In the genomic region with DNA sequence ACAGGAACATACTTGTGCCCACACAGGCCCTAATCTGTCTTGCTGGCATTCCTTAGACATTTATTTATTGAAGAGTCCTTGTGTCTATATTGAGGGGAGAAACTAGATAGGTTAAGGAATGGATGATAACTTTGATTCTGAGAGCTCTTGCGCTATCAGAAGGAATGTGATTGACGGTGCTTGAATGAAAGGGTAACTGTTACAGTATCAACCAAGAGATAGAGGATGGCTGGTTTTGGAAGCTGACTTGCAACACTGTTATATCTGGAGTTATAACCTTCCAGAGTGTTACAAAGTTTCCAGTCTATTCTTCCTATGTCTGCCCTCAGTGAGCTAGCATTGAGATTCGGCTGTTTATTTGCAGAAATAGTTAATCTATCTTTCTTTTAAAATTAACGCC, we compare ENCODE assay signal across 26 cellular contexts. TPM values are rescaled to one million over a fixed set of nuclear protein-coding genes. Genes with fewer than 3 reads are reported as not detected.
DNase-seq lines count a peak whose midpoint lies in the region; ATAC-seq lines count a peak whose summit lies in the region.
"Had no signal": no experiment of that assay in that cellular context is flagged by ENCODE, and none has a peak within 500 bp of the region (broad histone marks: within the 10 kb centered on the region; RNA-seq: fewer than 3 reads in every experiment).

No MANE protein-coding gene starts in this region.

- no peak overlapping the region for H3K4me3 ChIP-seq in BLaER1
- no peak overlapping the region for H3K4me3 ChIP-seq in BLaER1 treated with 17β-estradiol and CSF1 and Interleukin-3, amounts not matched to agents 10 nM and 100 nM
- no peak overlapping the region for H3K4me3 ChIP-seq in naive thymus-derived CD4-positive, alpha-beta T cell (ENCODE audit: low read length)
- H3K4me3 ChIP-seq: coronary artery, GM23338, lower lobe of right lung, pancreas, upper lobe of right lung had no signal

- H3K27ac ChIP-seq in BLaER1, result no peak overlapping the region
- no peak overlapping the region for H3K27ac ChIP-seq in BLaER1 treated with 17β-estradiol and CSF1 and Interleukin-3, amounts not matched to agents 10 nM and 100 nM
- H3K27ac ChIP-seq in naive thymus-derived CD4-positive, alpha-beta T cell (ENCODE audit: low read depth, low read length), result no peak overlapping the region
- H3K27ac ChIP-seq: coronary artery, HL-60, lower lobe of right lung, pancreas, upper lobe of right lung had no signal

- H3K9me3 ChIP-seq in BLaER1, result no peaks in the 10 kb centered on the region
- H3K9me3 ChIP-seq in BLaER1 treated with 17β-estradiol and CSF1 and Interleukin-3, amounts not matched to agents 10 nM and 100 nM (replicated peaks in 1 of 11), result no peaks in the 10 kb centered on the region
- H3K9me3 ChIP-seq in naive thymus-derived CD4-positive, alpha-beta T cell (ENCODE audit: control insufficient read depth in 2 of 3, low read length in 3 of 3), result no peaks in the 10 kb centered on the region
- H3K9me3 ChIP-seq: heart right ventricle, lower lobe of right lung, pancreas, upper lobe of right lung had no signal

- CTCF ChIA-PET in naive thymus-derived CD4-positive, alpha-beta T cell (lab: Charles Lee), result interaction anchor here (0.6 to 1.5 kb wide), 6 partner anchors 9 to 54 kb away, joined by 3 to 6 read pairs (median 3); no protein-coding TSS in a partner anchor

- intact Hi-C loops in activated T-helper 1 cell treated with anti-CD3 and anti-CD28 coated beads, Interleukin-12 subunit alpha, Interleukin-12 subunit beta, Interleukin-2, Interleukin-4 antibody, amounts not matched to agents 30 ng/mL and 10 ng/mL and 1 ng/mL, durations not matched to agents 14 hours and 24 hours and 36 hours (cut with micrococcal nuclease), result no loop called here
- intact Hi-C loops in naive thymus-derived CD4-positive, alpha-beta T cell (cut with micrococcal nuclease), result loop anchor here (1.0 kb wide), 1 partner anchor 8 kb away; no protein-coding TSS in a partner anchor

- peak overlapping the region; percentile 8 for H3K4me3 Mint-ChIP-seq in activated T-helper 1 cell treated with anti-CD3 and anti-CD28 coated beads, Interleukin-12 subunit alpha, Interleukin-12 subunit beta, Interleukin-2, Interleukin-4 antibody, amounts not matched to agents 30 ng/mL and 10 ng/mL and 1 ng/mL, durations not matched to agents 14 hours and 24 hours and 36 hours
- H3K4me3 Mint-ChIP-seq in naive thymus-derived CD4-positive, alpha-beta T cell, result peak overlapping the region in 9 of 10 donors; percentile 71 to 86 (median 75)
- H3K4me3 Mint-ChIP-seq: CD14-positive monocyte, GM23338, HFFc6, nephron progenitor cell had no signal

- peaks cover 42% of the 10 kb centered on the region for H3K36me3 Mint-ChIP-seq in activated T-helper 1 cell treated with anti-CD3 and anti-CD28 coated beads, Interleukin-12 subunit alpha, Interleukin-12 subunit beta, Interleukin-2, Interleukin-4 antibody, amounts not matched to agents 30 ng/mL and 10 ng/mL and 1 ng/mL, durations not matched to agents 14 hours and 24 hours and 36 hours (ENCODE audit: low read depth)
- peaks cover 0 to 40% (median 15%) of the 10 kb centered on the region in 5 donors for H3K36me3 Mint-ChIP-seq in naive thymus-derived CD4-positive, alpha-beta T cell

- no peaks in the 10 kb centered on the region for H4K20me1 ChIP-seq in BLaER1
- peaks cover 0 to 96% (median 0%) of the 10 kb centered on the region in 11 experiments; a peak in 6 of 22 replicates for H4K20me1 ChIP-seq in BLaER1 treated with 17β-estradiol and CSF1 and Interleukin-3, amounts not matched to agents 10 nM and 100 nM

- no peak for DNase-seq in activated T-helper 1 cell treated with anti-CD3 and anti-CD28 coated beads, Interleukin-12 subunit alpha, Interleukin-12 subunit beta, Interleukin-2, Interleukin-4 antibody, amounts not matched to agents 30 ng/mL and 10 ng/mL and 1 ng/mL, durations not matched to agents 14 hours and 24 hours and 36 hours (ENCODE audit: low spot score)
- no peak for DNase-seq in naive thymus-derived CD4-positive, alpha-beta T cell
- no peak for DNase-seq in NCI-H524 treated with DMSO at 0.1 percent for 48 hours (lab: John Stamatoyannopoulos, UW)
- DNase-seq: activated naive CD4-positive, alpha-beta T cell; activated T-cell treated with anti-CD3 and anti-CD28 coated beads for 4 hours; anterior cingulate cortex; effector memory CD4-positive, alpha-beta T cell; foreskin fibroblast; heart right ventricle; HFFc6; kidney glomerular epithelial cell; lower lobe of right lung; NCI-H1694; nephron progenitor cell; pancreas; right cardiac atrium; stimulated activated CD4-positive, alpha-beta T cell treated with anti-CD3 and anti-CD28 coated beads, Interleukin-2, amount 100 ng/mL, for 48 hours; upper lobe of right lung had no signal

- peak overlapping the region; percentile 60; the same call in 1 of the 2 replicates for H3K4me2 ChIP-seq in BLaER1
- H3K4me2 ChIP-seq in BLaER1 treated with 17β-estradiol and CSF1 and Interleukin-3, amounts not matched to agents 10 nM and 100 nM, result peak overlapping the region in 6 of 11 experiments; percentile 15 to 48 (median 44); a peak in 8 of 22 replicates
- H3K4me2 ChIP-seq: GM23338 had no signal

- H3K9me3 Mint-ChIP-seq in activated T-helper 1 cell treated with anti-CD3 and anti-CD28 coated beads, Interleukin-12 subunit alpha, Interleukin-12 subunit beta, Interleukin-2, Interleukin-4 antibody, amounts not matched to agents 30 ng/mL and 10 ng/mL and 1 ng/mL, durations not matched to agents 14 hours and 24 hours and 36 hours, result no peaks in the 10 kb centered on the region
- peaks cover 0 to 6% (median 0%) of the 10 kb centered on the region in 11 donors for H3K9me3 Mint-ChIP-seq in naive thymus-derived CD4-positive, alpha-beta T cell
- H3K9me3 Mint-ChIP-seq: GM23338, HFFc6, nephron progenitor cell had no signal

- H3K27me3 Mint-ChIP-seq in activated T-helper 1 cell treated with anti-CD3 and anti-CD28 coated beads, Interleukin-12 subunit alpha, Interleukin-12 subunit beta, Interleukin-2, Interleukin-4 antibody, amounts not matched to agents 30 ng/mL and 10 ng/mL and 1 ng/mL, durations not matched to agents 14 hours and 24 hours and 36 hours (ENCODE audit: insufficient read depth), result no peaks in the 10 kb centered on the region
- no peaks in the 10 kb centered on the region for H3K27me3 Mint-ChIP-seq in naive thymus-derived CD4-positive, alpha-beta T cell

- peak overlapping the region; percentile 19 for H3K27ac Mint-ChIP-seq in activated T-helper 1 cell treated with anti-CD3 and anti-CD28 coated beads, Interleukin-12 subunit alpha, Interleukin-12 subunit beta, Interleukin-2, Interleukin-4 antibody, amounts not matched to agents 30 ng/mL and 10 ng/mL and 1 ng/mL, durations not matched to agents 14 hours and 24 hours and 36 hours
- peak overlapping the region in 8 of 9 donors; percentile 50 to 90 (median 83) for H3K27ac Mint-ChIP-seq in naive thymus-derived CD4-positive, alpha-beta T cell
- H3K27ac Mint-ChIP-seq: HFFc6, nephron progenitor cell had no signal

- POLR2A ChIA-PET in naive thymus-derived CD4-positive, alpha-beta T cell (lab: Charles Lee), result interaction anchor here (0.9 to 1.4 kb wide), 5 partner anchors 8 to 59 kb away, joined by 3 to 9 read pairs (median 3); no protein-coding TSS in a partner anchor

- no peaks in the 10 kb centered on the region for H3K27me3 ChIP-seq in BLaER1
- no peaks in the 10 kb centered on the region for H3K27me3 ChIP-seq in BLaER1 treated with 17β-estradiol and CSF1 and Interleukin-3, amounts not matched to agents 10 nM and 100 nM
- no peaks in the 10 kb centered on the region for H3K27me3 ChIP-seq in naive thymus-derived CD4-positive, alpha-beta T cell (ENCODE audit: control insufficient read depth in 2 of 2, insufficient read depth in 2 of 2, low read length in 2 of 2)
- H3K27me3 ChIP-seq: heart right ventricle, pancreas, upper lobe of right lung had no signal

- H3K9ac ChIP-seq in BLaER1, result no peak overlapping the region
- no peak overlapping the region for H3K9ac ChIP-seq in BLaER1 treated with 17β-estradiol and CSF1 and Interleukin-3, amounts not matched to agents 10 nM and 100 nM

- no peak for ATAC-seq in naive thymus-derived CD4-positive, alpha-beta T cell
- ATAC-seq in HG02840 (IDR thresholded peaks at IDR 0.05; ENCODE audit: low FRiP score, unreplicated experiment) (no peak), GM18519 (IDR thresholded peaks at IDR 0.05; ENCODE audit: low FRiP score, unreplicated experiment) (no peak)
- ATAC-seq: GM23338, lower lobe of right lung, upper lobe of right lung had no signal

- H3K36me3 ChIP-seq in BLaER1, result no peaks in the 10 kb centered on the region
- peaks cover 0 to 68% (median 0%) of the 10 kb centered on the region in 11 experiments; a peak in 4 of 22 replicates for H3K36me3 ChIP-seq in BLaER1 treated with 17β-estradiol and CSF1 and Interleukin-3, amounts not matched to agents 10 nM and 100 nM
- no peaks in the 10 kb centered on the region for H3K36me3 ChIP-seq in naive thymus-derived CD4-positive, alpha-beta T cell (ENCODE audit: control insufficient read depth in 2 of 3, insufficient read depth in 3 of 3, low read length in 3 of 3)
- H3K36me3 ChIP-seq: heart right ventricle, lower lobe of right lung, pancreas, upper lobe of right lung had no signal

- peaks cover 63% of the 10 kb centered on the region for H3K4me1 Mint-ChIP-seq in activated T-helper 1 cell treated with anti-CD3 and anti-CD28 coated beads, Interleukin-12 subunit alpha, Interleukin-12 subunit beta, Interleukin-2, Interleukin-4 antibody, amounts not matched to agents 30 ng/mL and 10 ng/mL and 1 ng/mL, durations not matched to agents 14 hours and 24 hours and 36 hours (ENCODE audit: low read depth)
- peaks cover 42 to 99% (median 90%) of the 10 kb centered on the region in 7 donors for H3K4me1 Mint-ChIP-seq in naive thymus-derived CD4-positive, alpha-beta T cell

- peaks cover 10% of the 10 kb centered on the region; the same call in 1 of the 2 replicates for H3K4me1 ChIP-seq in BLaER1
- H3K4me1 ChIP-seq in BLaER1 treated with 17β-estradiol and CSF1 and Interleukin-3, amounts not matched to agents 10 nM and 100 nM, result peaks cover 0 to 44% (median 10%) of the 10 kb centered on the region in 10 experiments; a peak in 15 of 20 replicates
- H3K4me1 ChIP-seq in naive thymus-derived CD4-positive, alpha-beta T cell (ENCODE audit: control insufficient read depth in 2 of 2, insufficient read depth in 2 of 2, low read length in 2 of 2), result peaks cover 6 to 88% of the 10 kb centered on the region in 2 donors

RNA-seq across cellular contexts. Expression of gene PRKCA, which starts 36.5 kb away (rescaled TPM):
- 155 and 157 TPM in 2 replicates for total RNA-seq in activated T-helper 1 cell treated with anti-CD3 and anti-CD28 coated beads, Interleukin-12 subunit alpha, Interleukin-12 subunit beta, Interleukin-2, Interleukin-4 antibody, amounts not matched to agents 30 ng/mL and 10 ng/mL and 1 ng/mL, durations not matched to agents 14 hours and 24 hours and 36 hours
- 100 to 1,000 TPM in 4 of 5 experiments, 10 to 100 TPM in 1; 94.1 to 186 (median 154) TPM for total RNA-seq in naive thymus-derived CD4-positive, alpha-beta T cell
- polyA plus RNA-seq in naive thymus-derived CD4-positive, alpha-beta T cell, result 1 to 10 TPM; 4.1 to 4.9 TPM
